20 cellular contexts compared by ENCODE assay signal in the genomic region with DNA sequence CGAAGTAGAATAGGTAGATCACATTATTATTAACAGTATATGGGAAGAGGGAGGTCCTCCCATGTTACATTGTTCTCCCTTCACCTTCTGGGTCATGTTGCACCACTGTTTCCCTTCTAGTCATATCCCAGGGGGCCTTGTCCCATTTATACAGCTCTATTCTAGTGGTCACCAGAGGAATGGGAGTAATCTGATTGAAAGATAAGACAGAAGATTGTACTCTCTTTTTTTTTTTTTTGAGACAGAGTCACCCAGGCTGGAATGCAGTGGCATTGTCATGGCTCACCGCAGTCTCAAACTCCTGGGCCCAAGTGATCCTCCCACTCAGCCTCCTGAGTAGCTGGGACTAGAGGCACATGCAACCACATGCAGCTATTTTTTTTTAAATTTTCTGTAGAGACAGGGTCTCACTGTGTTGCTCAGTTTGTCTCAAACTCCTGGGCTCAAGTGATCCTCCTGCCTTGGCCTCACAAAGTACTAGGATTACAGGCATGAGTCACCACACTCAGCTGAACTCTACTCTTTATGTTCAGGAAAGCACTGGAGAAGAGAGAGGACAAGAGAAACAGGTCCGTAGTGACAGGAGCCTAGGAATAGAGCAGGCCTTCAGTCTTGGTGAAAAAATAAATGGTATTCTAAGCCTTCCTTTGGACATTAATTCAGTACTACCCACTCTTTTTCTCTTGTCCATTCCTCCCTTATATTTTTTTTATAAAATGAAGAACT.
"Had no signal": no experiment of that assay in that cellular context is flagged by ENCODE, and none has a peak within 500 bp of the region (broad histone marks: within the 10 kb centered on the region; RNA-seq: fewer than 3 reads in every experiment).

No MANE protein-coding gene starts in this region.

- H2AFZ ChIP-seq: parathyroid adenoma had no signal

- DNase-seq: activated CD4-positive, alpha-beta T cell treated with anti-CD3 and anti-CD28 coated beads for 4 hours; activated CD8-positive, alpha-beta memory T cell treated with anti-CD3 and anti-CD28 coated beads, Interleukin-2, amount 50 U/mL, for 4 hours; activated CD8-positive, alpha-beta T cell treated with anti-CD3 and anti-CD28 coated beads, Interleukin-2, amount 10 ng/mL, durations not matched to agents 7 days and 5 days; activated effector memory CD4-positive, alpha-beta T cell treated with anti-CD3 and anti-CD28 coated beads, Interleukin-2, amount 50 U/mL, for 16 hours; activated T-cell treated with anti-CD3 and anti-CD28 coated beads, Interleukin-2, amount 50 U/mL, for 48 hours; amniotic stem cell; effector memory CD4-positive, alpha-beta T cell; foreskin melanocyte; left cardiac atrium; stimulated activated CD4-positive, alpha-beta T cell treated with anti-CD3 and anti-CD28 coated beads, Interleukin-4, amount 100 ng/mL, for 1 hour; stimulated activated naive CD4-positive, alpha-beta T cell; T-helper 2 cell had no signal

- H3K27me3 Mint-ChIP-seq: activated naive CD4-positive, alpha-beta T cell treated with anti-CD3 and anti-CD28 coated beads, Interleukin-2, amount 50 U/mL, for 24 hours had no signal

- H3K27ac ChIP-seq: epithelial cell of prostate, neutrophil, parathyroid adenoma, tibial nerve, vagina had no signal

- H3K27me3 ChIP-seq: neutrophil, tibial nerve, vagina had no signal

- H3K27ac Mint-ChIP-seq: activated CD8-positive, alpha-beta T cell treated with anti-CD3 and anti-CD28 coated beads, Interleukin-2, amount 10 ng/mL, durations not matched to agents 7 days and 5 days; activated naive CD4-positive, alpha-beta T cell treated with anti-CD3 and anti-CD28 coated beads, Interleukin-2, amount 50 U/mL, for 24 hours; brain; WTC11 had no signal

- ATAC-seq: activated CD8-positive, alpha-beta T cell treated with anti-CD3 and anti-CD28 coated beads, Interleukin-2, amount 10 ng/mL, durations not matched to agents 7 days and 5 days; left cardiac atrium; WTC11 had no signal

- H3K4me3 ChIP-seq: tibial nerve, vagina had no signal

- H3K4me3 Mint-ChIP-seq: activated CD8-positive, alpha-beta T cell treated with anti-CD3 and anti-CD28 coated beads, Interleukin-2, amount 10 ng/mL, durations not matched to agents 7 days and 5 days; activated naive CD4-positive, alpha-beta T cell treated with anti-CD3 and anti-CD28 coated beads, Interleukin-2, amount 50 U/mL, for 24 hours; WTC11 had no signal

- H3K9ac ChIP-seq: parathyroid adenoma had no signal
